In the genomic region with DNA sequence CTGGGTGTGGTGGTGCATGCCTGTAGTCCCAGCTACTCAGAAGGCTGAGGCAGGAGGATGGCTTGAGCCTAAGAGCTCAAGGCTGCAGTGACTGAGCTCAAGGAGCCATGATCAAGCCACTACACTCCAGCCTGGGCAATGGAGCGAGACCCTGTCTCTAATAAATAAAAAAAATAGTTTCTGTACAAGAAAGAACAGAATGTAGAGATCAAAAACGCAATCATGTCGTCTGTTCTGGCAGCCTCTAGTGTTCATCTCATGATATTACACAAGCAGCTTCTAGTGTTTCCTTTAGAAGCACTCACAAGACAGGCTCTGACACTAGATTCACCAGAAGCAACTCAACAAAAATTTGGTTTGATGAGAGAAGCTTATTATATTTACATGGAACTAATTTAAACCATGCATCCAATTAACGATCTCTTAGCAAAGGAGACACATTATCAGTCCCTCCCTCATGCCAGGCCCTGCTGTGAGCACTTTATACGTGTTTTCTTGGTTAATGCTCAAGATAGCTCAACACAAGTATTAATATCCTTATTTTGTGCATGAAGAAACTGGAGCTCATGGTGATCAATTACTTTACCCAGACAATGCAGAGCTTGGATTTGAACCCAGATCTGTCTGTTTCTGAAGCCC, we compare ENCODE assay signal across 8 cellular contexts. TPM values are rescaled to one million over a fixed set of nuclear protein-coding genes. Genes with fewer than 3 reads are reported as not detected.
DNase-seq lines count a peak whose midpoint lies in the region; ATAC-seq and TF ChIP-seq lines count a peak whose summit lies in the region.

No MANE protein-coding gene starts in this region.

- H3K9me3 ChIP-seq in thoracic aorta: peaks cover 5% of the 10 kb centered on the region

- H3K4me3 ChIP-seq in thoracic aorta: no peak overlapping the region

- no peaks in the 10 kb centered on the region for H3K27me3 ChIP-seq in thoracic aorta (replicated peaks; ENCODE audit: insufficient read depth)

- TF ChIP-seq CTCF in thoracic aorta (IDR thresholded peaks at IDR 0.05): peak; percentile 72

- no peaks in the 10 kb centered on the region for H3K36me3 ChIP-seq in thoracic aorta

- no peak overlapping the region for H3K27ac ChIP-seq in thoracic aorta

- no peaks in the 10 kb centered on the region for H3K4me1 ChIP-seq in thoracic aorta (ENCODE audit: control insufficient read depth in 1 of 2, low read depth in 2 of 2)

- in situ Hi-C loops in G401 (cut with HindIII; ENCODE audit: low sequenced_read_pairs): no loop called here

- ATAC-seq in thoracic aorta (ENCODE audit: insufficient number of reproducible peaks, low FRiP score, low read depth): no peak

- DNase-seq in A172 (ENCODE audit: low spot score): peak; percentile 75
- peak; percentile 62 for DNase-seq in G401 (ENCODE audit: low spot score)
- DNase-seq in NCI-H1436 treated with DMSO at 0.1 percent for 48 hours (lab: John Stamatoyannopoulos, UW): peak; percentile 51
- peak; percentile 70 for DNase-seq in amniotic epithelial cell (ENCODE audit: low read depth)
- DNase-seq in iPS-NIHi7 (ENCODE audit: extremely low spot score): peak; percentile 49
- DNase-seq in thoracic aorta (ENCODE audit: low spot score): no peak
- no peak for DNase-seq in activated gamma-delta T cell (lab: John Stamatoyannopoulos, UW)
- no peak for DNase-seq in stimulated activated CD4-positive, alpha-beta T cell treated with anti-CD3 and anti-CD28 coated beads, Interleukin-4, amount 100 ng/mL, for 24 hours

RNA-seq across cellular contexts. Expression of gene KRTAP17-1, which starts 6.9 kb away (rescaled TPM):
- total RNA-seq in A172 (2014; rRNA removed; shearing (Covaris generic)): not detected in 2 replicates
- total RNA-seq in G401 (2014; rRNA removed; shearing (Covaris generic)): not detected in 2 replicates
- total RNA-seq in thoracic aorta: not detected

RNA-seq across cellular contexts. Expression of gene KRTAP16-1, which starts 13.3 kb away (rescaled TPM):
- not detected in 2 replicates for total RNA-seq in A172 (2014; rRNA removed; shearing (Covaris generic))
- not detected in 2 replicates for total RNA-seq in G401 (2014; rRNA removed; shearing (Covaris generic))
- not detected for total RNA-seq in thoracic aorta

RNA-seq across cellular contexts. Expression of gene KRTAP29-1, which starts 19.7 kb away (rescaled TPM):
- total RNA-seq in A172 (2014; rRNA removed; shearing (Covaris generic)): 0.16 TPM in 1 of 2 replicates, not detected in the other
- total RNA-seq in G401 (2014; rRNA removed; shearing (Covaris generic)): not detected in 2 replicates
- total RNA-seq in thoracic aorta: not detected

RNA-seq across cellular contexts. Expression of gene KRT33A, which starts 28.2 kb away (rescaled TPM):
- total RNA-seq in A172 (2014; rRNA removed; shearing (Covaris generic)): not detected in 2 replicates
- total RNA-seq in G401 (2014; rRNA removed; shearing (Covaris generic)): not detected in 2 replicates
- total RNA-seq in thoracic aorta: not detected

RNA-seq across cellular contexts. Expression of gene KRTAP9-7, which starts 46.9 kb away (rescaled TPM):
- total RNA-seq in A172 (2014; rRNA removed; shearing (Covaris generic)): not detected in 2 replicates
- not detected in 2 replicates for total RNA-seq in G401 (2014; rRNA removed; shearing (Covaris generic))
- total RNA-seq in thoracic aorta: not detected

Comparison
In these comparisons a context has a peak if more than half of its experiments do, and no peak if none do; other contexts are left out.
1. DNase-seq: peak in A172 (single experiment), G401 (single experiment), NCI-H1436 treated with DMSO at 0.1 percent for 48 hours (single experiment), amniotic epithelial cell (single experiment) and iPS-NIHi7 (single experiment); none in thoracic aorta (single experiment), activated gamma-delta T cell (single experiment) and stimulated activated CD4-positive, alpha-beta T cell treated with anti-CD3 and anti-CD28 coated beads, Interleukin-4, amount 100 ng/mL, for 24 hours (single experiment).